ENCODE assay signal across 23 cellular contexts in the genomic region with DNA sequence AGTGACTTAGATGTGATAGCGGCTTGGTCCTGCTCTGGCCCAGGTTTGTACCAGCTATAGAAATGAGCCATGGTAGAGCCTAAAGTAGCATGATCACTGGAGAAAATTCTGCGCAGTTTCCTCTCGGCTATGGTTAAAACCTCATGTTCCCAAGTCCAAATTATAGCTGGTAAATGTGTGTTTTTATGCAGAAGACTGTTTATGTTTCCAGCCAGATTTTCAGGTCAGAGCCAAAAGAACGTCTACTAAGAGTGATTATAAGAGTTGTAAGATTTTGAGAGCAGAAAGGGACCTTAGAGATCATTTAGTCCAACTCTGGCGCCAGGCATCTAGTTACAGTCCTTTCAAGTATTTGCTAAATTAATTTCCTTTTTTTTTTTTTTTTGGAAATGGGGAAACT.
"Had no signal": no experiment of that assay in that cellular context is flagged by ENCODE, and none has a peak within 500 bp of the region (broad histone marks: within the 10 kb centered on the region; RNA-seq: fewer than 3 reads in every experiment).

No MANE protein-coding gene starts in this region.

- ATAC-seq: effector memory CD8-positive, alpha-beta T cell; left colon; left ventricle myocardium superior; mucosa of descending colon; natural killer cell; pancreas; right cardiac atrium; stimulated activated effector memory CD8-positive, alpha-beta T cell treated with anti-CD3 and anti-CD28 coated beads, Interleukin-12 subunit alpha, Interleukin-12 subunit beta, amount 100 ng/mL, for 72 hours had no signal

- H3K27ac Mint-ChIP-seq: dendritic cell treated with granulocyte-macrophage colony-stimulating factor and Interleukin-4, amounts not matched to agents 40 ng/mL and 50 ng/mL, for 4 days; effector memory CD8-positive, alpha-beta T cell; natural killer cell; progenitor cell of endocrine pancreas; stimulated activated effector memory CD8-positive, alpha-beta T cell treated with anti-CD3 and anti-CD28 coated beads, Interleukin-12 subunit alpha, Interleukin-12 subunit beta, amount 100 ng/mL, for 72 hours; stimulated activated naive CD8-positive, alpha-beta T cell treated with anti-CD3 and anti-CD28 coated beads, Interleukin-15, Interleukin-2, amounts not matched to agents 100 ng/mL and 50 ng/mL, for 24 hours had no signal

- H3K4me1 ChIP-seq: pancreas had no signal

- H3K27me3 ChIP-seq: esophagus squamous epithelium, hepatocyte, pancreas had no signal

- H3K27ac ChIP-seq: epithelial cell of prostate, hepatocyte, pancreas had no signal

- DNase-seq: cerebellar nuclear complex; effector memory CD8-positive, alpha-beta T cell; esophagus squamous epithelium; foreskin fibroblast; head of caudate nucleus; left colon; left ventricle myocardium superior; mucosa of descending colon; natural killer cell; pancreas; right cardiac atrium; stimulated activated CD4-positive, alpha-beta T cell treated with anti-CD3 and anti-CD28 coated beads, Interleukin-2, amount 100 ng/mL, for 48 hours; stimulated activated CD8-positive, alpha-beta memory T cell treated with anti-CD3 and anti-CD28 coated beads, Interleukin-4, amount 100 ng/mL, for 48 hours; trophoblast cell had no signal

- H3K27me3 Mint-ChIP-seq: dendritic cell treated with granulocyte-macrophage colony-stimulating factor and Interleukin-4, amounts not matched to agents 40 ng/mL and 50 ng/mL, for 4 days; effector memory CD8-positive, alpha-beta T cell; progenitor cell of endocrine pancreas; stimulated activated naive CD8-positive, alpha-beta T cell treated with anti-CD3 and anti-CD28 coated beads, Interleukin-15, Interleukin-2, amounts not matched to agents 100 ng/mL and 50 ng/mL, for 24 hours had no signal

- H3K4me3 ChIP-seq: esophagus squamous epithelium, hepatocyte, lung, mucosa of descending colon, pancreas, smooth muscle cell had no signal

- H3K4me1 Mint-ChIP-seq: stimulated activated effector memory CD8-positive, alpha-beta T cell treated with anti-CD3 and anti-CD28 coated beads, Interleukin-12 subunit alpha, Interleukin-12 subunit beta, amount 100 ng/mL, for 72 hours had no signal

- H3K9me3 ChIP-seq: esophagus squamous epithelium, mucosa of descending colon, pancreas had no signal

- H3K4me3 Mint-ChIP-seq: dendritic cell treated with granulocyte-macrophage colony-stimulating factor and Interleukin-4, amounts not matched to agents 40 ng/mL and 50 ng/mL, for 4 days; effector memory CD8-positive, alpha-beta T cell; natural killer cell; neural crest cell; stimulated activated effector memory CD8-positive, alpha-beta T cell treated with anti-CD3 and anti-CD28 coated beads, Interleukin-12 subunit alpha, Interleukin-12 subunit beta, amount 100 ng/mL, for 72 hours; stimulated activated naive CD8-positive, alpha-beta T cell treated with anti-CD3 and anti-CD28 coated beads, Interleukin-15, Interleukin-2, amounts not matched to agents 100 ng/mL and 50 ng/mL, for 24 hours had no signal

- H3K9me3 Mint-ChIP-seq: dendritic cell treated with granulocyte-macrophage colony-stimulating factor and Interleukin-4, amounts not matched to agents 40 ng/mL and 50 ng/mL, for 4 days; effector memory CD8-positive, alpha-beta T cell; natural killer cell; neural crest cell; stimulated activated effector memory CD8-positive, alpha-beta T cell treated with anti-CD3 and anti-CD28 coated beads, Interleukin-12 subunit alpha, Interleukin-12 subunit beta, amount 100 ng/mL, for 72 hours had no signal
